ENCODE assay signal across 8 cellular contexts in genomic region chr1:115052454-115053083, GRCh38. TPM values are rescaled to one million over a fixed set of nuclear protein-coding genes. Genes with fewer than 3 reads are reported as not detected.
DNase-seq lines count a peak whose midpoint lies in the region; ATAC-seq and TF ChIP-seq lines count a peak whose summit lies in the region.

No MANE protein-coding gene starts in this region.

- peaks cover 7% of the 10 kb centered on the region for H3K4me1 Mint-ChIP-seq in activated CD4-positive, alpha-beta T cell treated with anti-CD3 and anti-CD28 coated beads, Interleukin-2, amount 10 ng/mL, durations not matched to agents 24 days and 14 days
- no peaks in the 10 kb centered on the region for H3K4me1 Mint-ChIP-seq in effector memory CD8-positive, alpha-beta T cell (ENCODE audit: low read depth in 2 of 2)

- H3K9me3 Mint-ChIP-seq in activated CD4-positive, alpha-beta T cell treated with anti-CD3 and anti-CD28 coated beads, Interleukin-2, amount 10 ng/mL, durations not matched to agents 24 days and 14 days = no peaks in the 10 kb centered on the region
- no peaks in the 10 kb centered on the region for H3K9me3 Mint-ChIP-seq in effector memory CD8-positive, alpha-beta T cell

- DNase-seq in AG10803 (ENCODE audit: low read depth) (peak; percentile 35), NCI-H345 treated with DMSO at 0.1 percent for 48 hours (lab: John Stamatoyannopoulos, UW; ENCODE audit: unreplicated experiment) (peak; percentile 29), medulla oblongata (ENCODE audit: extremely low spot score) (peak; percentile 62)
- peak; percentile 85 for DNase-seq in activated CD4-positive, alpha-beta T cell treated with anti-CD3 and anti-CD28 coated beads, Interleukin-2, amount 10 ng/mL, durations not matched to agents 24 days and 14 days
- peak; percentile 43 to 60 (median 44) for DNase-seq in effector memory CD8-positive, alpha-beta T cell
- peak; percentile 59 for DNase-seq in stimulated activated naive CD8-positive, alpha-beta T cell treated with anti-CD3 and anti-CD28 coated beads, Interleukin-15, Interleukin-2, amounts not matched to agents 100 U/mL and 50 U/mL, for 24 hours

- ATAC-seq in GM18861 (IDR thresholded peaks at IDR 0.05; ENCODE audit: unreplicated experiment) (peak; percentile 91), HG03139 (IDR thresholded peaks at IDR 0.05; ENCODE audit: unreplicated experiment) (peak; percentile 82)
- ATAC-seq in effector memory CD8-positive, alpha-beta T cell (replicated peaks) = peak; percentile 87
- ATAC-seq in stimulated activated naive CD8-positive, alpha-beta T cell treated with anti-CD3 and anti-CD28 coated beads, Interleukin-15, Interleukin-2, amounts not matched to agents 100 U/mL and 50 U/mL, for 24 hours = peak; percentile 80

- peaks cover 8% of the 10 kb centered on the region for H3K27me3 Mint-ChIP-seq in activated CD4-positive, alpha-beta T cell treated with anti-CD3 and anti-CD28 coated beads, Interleukin-2, amount 10 ng/mL, durations not matched to agents 24 days and 14 days
- no peaks in the 10 kb centered on the region for H3K27me3 Mint-ChIP-seq in effector memory CD8-positive, alpha-beta T cell

- intact Hi-C loops in activated CD4-positive, alpha-beta T cell treated with anti-CD3 and anti-CD28 coated beads, Interleukin-2, amount 10 ng/mL, durations not matched to agents 24 days and 14 days (cut with micrococcal nuclease) = loop anchor here (1.0 to 5.0 kb wide), 3 partner anchors 60 to 706 kb away; no protein-coding TSS in a partner anchor

- no peak overlapping the region for H3K4me3 Mint-ChIP-seq in activated CD4-positive, alpha-beta T cell treated with anti-CD3 and anti-CD28 coated beads, Interleukin-2, amount 10 ng/mL, durations not matched to agents 24 days and 14 days
- H3K4me3 Mint-ChIP-seq in effector memory CD8-positive, alpha-beta T cell = no peak overlapping the region

- no peak overlapping the region for H3K4me3 ChIP-seq in AG10803 (ENCODE audit: low read length)

- H3K36me3 Mint-ChIP-seq in activated CD4-positive, alpha-beta T cell treated with anti-CD3 and anti-CD28 coated beads, Interleukin-2, amount 10 ng/mL, durations not matched to agents 24 days and 14 days (ENCODE audit: low read depth) = no peaks in the 10 kb centered on the region
- H3K36me3 Mint-ChIP-seq in effector memory CD8-positive, alpha-beta T cell (ENCODE audit: insufficient read depth) = peaks cover 9% of the 10 kb centered on the region

- H3K27ac Mint-ChIP-seq in activated CD4-positive, alpha-beta T cell treated with anti-CD3 and anti-CD28 coated beads, Interleukin-2, amount 10 ng/mL, durations not matched to agents 24 days and 14 days = no peak overlapping the region
- H3K27ac Mint-ChIP-seq in effector memory CD8-positive, alpha-beta T cell = no peak overlapping the region

- TF ChIP-seq CTCF in AG10803 (conservative IDR thresholded peaks at IDR 0.05; ENCODE audit: low read length) = peak; percentile 90

RNA-seq across cellular contexts. Expression of gene TSHB, which starts 22.9 kb away (rescaled TPM):
- not detected in 2 replicates for total RNA-seq in activated CD4-positive, alpha-beta T cell treated with anti-CD3 and anti-CD28 coated beads, Interleukin-2, amount 10 ng/mL, durations not matched to agents 24 days and 14 days

RNA-seq across cellular contexts. Expression of gene TSPAN2, which starts 36.7 kb away (rescaled TPM):
- 0.21 and 0.31 TPM in 2 replicates for total RNA-seq in activated CD4-positive, alpha-beta T cell treated with anti-CD3 and anti-CD28 coated beads, Interleukin-2, amount 10 ng/mL, durations not matched to agents 24 days and 14 days

Comparison
In these comparisons a context has a peak if more than half of its experiments do, and no peak if none do; other contexts are left out.
1. DNase-seq: peak in every context shown above with its lines; median percentile 85 in activated CD4-positive, alpha-beta T cell treated with anti-CD3 and anti-CD28 coated beads, Interleukin-2, amount 10 ng/mL, durations not matched to agents 24 days and 14 days; 62 in medulla oblongata; 59 in stimulated activated naive CD8-positive, alpha-beta T cell treated with anti-CD3 and anti-CD28 coated beads, Interleukin-15, Interleukin-2, amounts not matched to agents 100 U/mL and 50 U/mL, for 24 hours; 44 in effector memory CD8-positive, alpha-beta T cell; 35 in AG10803; 29 in NCI-H345 treated with DMSO at 0.1 percent for 48 hours.